Comparison of ENCODE assay signal across 1 cellular context in the genomic region with DNA sequence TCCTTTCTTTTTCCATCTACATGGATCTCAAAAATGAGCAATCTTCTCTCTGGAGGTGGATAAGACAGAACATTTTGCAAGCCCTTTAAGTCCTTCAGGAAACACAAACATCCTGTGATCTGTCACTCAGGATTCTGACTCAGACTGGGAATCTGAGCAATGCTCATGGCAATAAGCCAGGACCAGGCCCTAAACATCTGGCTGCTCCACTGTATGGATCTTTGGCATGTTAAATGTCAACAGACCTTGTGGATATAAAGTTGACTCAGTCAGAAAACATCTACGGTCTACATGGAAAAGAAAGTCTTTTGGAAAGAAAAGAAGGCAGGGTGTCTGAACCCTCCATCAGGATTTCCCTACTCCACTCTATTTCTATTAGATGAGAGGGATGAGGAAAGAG.
TF ChIP-seq lines count a peak whose summit lies in the region.

No MANE protein-coding gene starts in this region.

TF ChIP-seq in K562, 482 proteins besides CTCF, POLR2A, EP300 and RAD21:
- TF ChIP-seq DDX20 (tag; IDR thresholded peaks at IDR 0.05; ENCODE audit: low read depth) (no peak), THAP12 (CRISPR knock-in tag; IDR thresholded peaks at IDR 0.05) (no peak), ZNF707 (CRISPR knock-in tag; conservative IDR thresholded peaks at IDR 0.05) (no peak), PKNOX1 (IDR thresholded peaks at IDR 0.05) (peak; percentile 30; the same call in 1 of the 2 replicates), LCOR (CRISPR knock-in tag; IDR thresholded peaks at IDR 0.05) (no peak), TCF7 (IDR thresholded peaks at IDR 0.05; ENCODE audit: borderline replicate concordance) (no peak), BCOR (IDR thresholded peaks at IDR 0.05) (no peak), NFIC (IDR thresholded peaks at IDR 0.05) (peak; percentile 52; the same call in 1 of the 2 replicates), EZH2 (IDR thresholded peaks at IDR 0.05; ENCODE audit: borderline replicate concordance, low read depth, low read length) (no peak), FOSL1 (tag; conservative IDR thresholded peaks at IDR 0.05) (peak; percentile 35; the same call in 1 of the 2 replicates), ZNF24 (IDR thresholded peaks at IDR 0.05) (no peak)
- TF ChIP-seq, protein P1, sequence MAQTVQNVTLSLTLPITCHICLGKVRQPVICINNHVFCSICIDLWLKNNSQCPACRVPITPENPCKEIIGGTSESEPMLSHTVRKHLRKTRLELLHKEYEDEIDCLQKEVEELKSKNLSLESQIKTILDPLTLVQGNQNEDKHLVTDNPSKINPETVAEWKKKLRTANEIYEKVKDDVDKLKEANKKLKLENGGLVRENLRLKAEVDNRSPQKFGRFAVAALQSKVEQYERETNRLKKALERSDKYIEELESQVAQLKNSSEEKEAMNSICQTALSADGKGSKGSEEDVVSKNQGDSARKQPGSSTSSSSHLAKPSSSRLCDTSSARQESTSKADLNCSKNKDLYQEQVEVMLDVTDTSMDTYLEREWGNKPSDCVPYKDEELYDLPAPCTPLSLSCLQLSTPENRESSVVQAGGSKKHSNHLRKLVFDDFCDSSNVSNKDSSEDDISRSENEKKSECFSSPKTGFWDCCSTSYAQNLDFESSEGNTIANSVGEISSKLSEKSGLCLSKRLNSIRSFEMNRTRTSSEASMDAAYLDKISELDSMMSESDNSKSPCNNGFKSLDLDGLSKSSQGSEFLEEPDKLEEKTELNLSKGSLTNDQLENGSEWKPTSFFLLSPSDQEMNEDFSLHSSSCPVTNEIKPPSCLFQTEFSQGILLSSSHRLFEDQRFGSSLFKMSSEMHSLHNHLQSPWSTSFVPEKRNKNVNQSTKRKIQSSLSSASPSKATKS (CRISPR knock-in tag; IDR thresholded peaks at IDR 0.05) = no peak
